ENCODE assay signal across 8 cellular contexts in the genomic region with DNA sequence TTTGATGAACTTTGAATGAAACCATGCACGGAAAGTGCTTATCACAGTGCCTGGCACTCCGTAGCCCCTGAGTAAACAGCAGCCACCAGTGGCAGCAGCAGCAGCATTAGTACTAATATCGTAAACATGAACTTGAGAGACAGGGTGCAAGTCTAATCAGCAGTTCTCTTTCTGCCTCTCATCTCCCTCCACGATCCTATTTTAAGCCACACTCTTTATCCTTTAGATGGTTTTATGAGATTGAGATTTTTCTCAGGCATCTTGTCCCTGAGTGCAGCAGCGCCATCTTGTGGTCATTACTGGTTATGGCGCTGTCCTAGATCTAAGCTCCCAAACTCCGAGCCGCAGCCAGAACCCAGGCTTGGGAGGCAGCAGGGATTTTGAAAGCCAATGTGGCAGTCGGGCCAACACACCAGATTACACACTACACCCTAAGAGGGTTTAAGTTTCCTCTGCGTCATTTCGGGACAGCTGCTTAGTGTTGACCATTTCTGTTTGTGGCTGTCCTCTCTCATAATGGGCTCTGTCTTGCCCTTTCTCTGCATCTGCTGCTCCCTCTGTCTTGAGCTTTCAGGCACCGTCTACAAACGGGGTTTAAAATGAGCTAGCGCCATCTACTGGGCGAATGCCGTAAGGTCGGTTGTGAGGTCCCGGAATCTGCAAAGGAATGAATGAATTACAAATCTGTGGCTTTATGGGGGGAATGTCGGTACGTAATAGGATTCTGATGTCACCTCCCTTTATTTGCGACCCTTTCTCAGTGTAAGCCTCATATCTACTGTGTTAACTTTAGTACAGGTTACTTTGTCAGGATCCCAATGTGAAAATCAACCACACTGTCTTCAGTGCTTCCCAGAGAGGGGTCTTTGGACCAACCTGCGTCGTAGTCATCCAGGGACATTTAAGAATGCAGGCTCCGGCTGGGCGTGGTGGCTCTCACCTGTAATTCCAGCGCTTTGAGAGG.
DNase-seq lines count a peak whose midpoint lies in the region; ATAC-seq and TF ChIP-seq lines count a peak whose summit lies in the region.

No MANE protein-coding gene starts in this region.

- no peaks in the 10 kb centered on the region for H3F3A ChIP-seq in SU-DHL-6 (ENCODE audit: insufficient read depth)

- H3K79me2 ChIP-seq in SU-DHL-6 (ENCODE audit: insufficient read depth, low read length): no peaks in the 10 kb centered on the region

- DNase-seq in GM12865 (ENCODE audit: low read depth) (peak; percentile 91), NCI-H1105 (lab: John Stamatoyannopoulos, UW) (peak; percentile 91), adipocyte (ENCODE audit: low read depth) (peak; percentile 96), heart left ventricle (peak; percentile 75 to 83 (median 82)), pons (ENCODE audit: low spot score) (peak; percentile 98), type B pancreatic cell (ENCODE audit: extremely low spot score, unreplicated experiment) (peak; percentile 85)

- TF ChIP-seq CTCF in GM12865 (IDR thresholded peaks at IDR 0.05; ENCODE audit: insufficient read depth, low read depth, low read length, missing control alignments): peak; percentile 81
- TF ChIP-seq CTCF in SU-DHL-6 (IDR thresholded peaks at IDR 0.05; ENCODE audit: insufficient read depth, low read length, poor library complexity, severe bottlenecking): peak; percentile 96
- TF ChIP-seq CTCF in heart left ventricle (IDR thresholded peaks at IDR 0.05): peak; percentile 84 to 98 (median 94)
- TF ChIP-seq CTCF in type B pancreatic cell (conservative IDR thresholded peaks at IDR 0.05): peak; percentile 98

- no peak overlapping the region for H3K27ac ChIP-seq in SU-DHL-6 (ENCODE audit: low read depth, low read length)
- peak overlapping the region in 5 of 12 donors; percentile 37 to 68 (median 44) for H3K27ac ChIP-seq in heart left ventricle

- H2AFZ ChIP-seq in SU-DHL-6 (ENCODE audit: low read depth, low read length, severe bottlenecking): peak overlapping the region; percentile 35

- peak overlapping the region; percentile 22 for H3K4me3 ChIP-seq in GM12865 (ENCODE audit: low read depth, low read length)
- no peak overlapping the region for H3K4me3 ChIP-seq in SU-DHL-6 (ENCODE audit: insufficient read depth, low read length, poor library complexity, severe bottlenecking)
- H3K4me3 ChIP-seq in adipocyte (ENCODE audit: low read length): peak overlapping the region; percentile 74
- H3K4me3 ChIP-seq in heart left ventricle: peak overlapping the region in 10 of 12 donors; percentile 21 to 50 (median 39)

- intact Hi-C loops in heart left ventricle (cut with DNase I): loop anchor here (2.0 to 10.0 kb wide), 11 partner anchors 62 to 592 kb away; partner anchors contain the start of genes BRD7 (in 1 of the 10) and CYLD (in 1 of the 10)

- H3K36me3 ChIP-seq in SU-DHL-6 (ENCODE audit: low read length) (no peaks in the 10 kb centered on the region), adipocyte (ENCODE audit: control insufficient read depth, insufficient read depth, low read length, severe bottlenecking) (no peaks in the 10 kb centered on the region), heart left ventricle (peaks cover 0 to 4% (median 0%) of the 10 kb centered on the region in 9 donors)

- H3K4me1 ChIP-seq in adipocyte (ENCODE audit: control insufficient read depth, insufficient read depth, low read length) (no peaks in the 10 kb centered on the region), heart left ventricle (peaks cover 0 to 9% (median 3%) of the 10 kb centered on the region in 12 donors)

- H3K27ac Mint-ChIP-seq in type B pancreatic cell: peak overlapping the region; percentile 62

- H3K27me3 ChIP-seq in SU-DHL-6 (ENCODE audit: low read length) (no peaks in the 10 kb centered on the region), adipocyte (replicated peaks; ENCODE audit: control insufficient read depth, insufficient read depth, low read length) (peaks cover 4% of the 10 kb centered on the region), heart left ventricle (no peaks in the 10 kb centered on the region)

- H3K4me1 Mint-ChIP-seq in type B pancreatic cell (ENCODE audit: unreplicated experiment): peaks cover 21% of the 10 kb centered on the region

- no peaks in the 10 kb centered on the region for H3K27me3 Mint-ChIP-seq in type B pancreatic cell

- no peak overlapping the region for H3K9ac ChIP-seq in SU-DHL-6 (ENCODE audit: low read length)
- peak overlapping the region; percentile 47 for H3K9ac ChIP-seq in adipocyte (ENCODE audit: low read length)

- 10 to 13% (median 10%) methylated on average over 26 of the region's 26 CpGs for WGBS in heart left ventricle, 4 donors

- H3K9me3 ChIP-seq in SU-DHL-6 (ENCODE audit: insufficient read depth, low read length) (no peaks in the 10 kb centered on the region), adipocyte (ENCODE audit: control insufficient read depth, low read length) (no peaks in the 10 kb centered on the region), heart left ventricle (no peaks in the 10 kb centered on the region)

- TF ChIP-seq POLR2A in heart left ventricle (IDR thresholded peaks at IDR 0.05): no peak

- H3K4me3 Mint-ChIP-seq in type B pancreatic cell: peak overlapping the region; percentile 87

- H3K36me3 Mint-ChIP-seq in type B pancreatic cell: no peaks in the 10 kb centered on the region

- ATAC-seq in HG02678 (IDR thresholded peaks at IDR 0.05; ENCODE audit: unreplicated experiment) (peak; percentile 86), heart left ventricle (peak; percentile 85 to 95 (median 92))

- no peaks in the 10 kb centered on the region for H4K20me1 ChIP-seq in SU-DHL-6 (ENCODE audit: low read depth, low read length)

- peak overlapping the region; percentile 51 for H3K4me2 ChIP-seq in SU-DHL-6 (ENCODE audit: low read depth, low read length, poor library complexity, severe bottlenecking)

- H3K9me2 ChIP-seq in SU-DHL-6 (replicated peaks; ENCODE audit: insufficient read depth, low read length): no peaks in the 10 kb centered on the region

- H3K9me3 Mint-ChIP-seq in type B pancreatic cell: no peaks in the 10 kb centered on the region
